Comparison of ENCODE assay signal across 10 cellular contexts in genomic region chr10:14345262-14345661, GRCh38. TPM values are rescaled to one million over a fixed set of nuclear protein-coding genes. Genes with fewer than 3 reads are reported as not detected.
"Had no signal": no experiment of that assay in that cellular context is flagged by ENCODE, and none has a peak within 500 bp of the region (broad histone marks: within the 10 kb centered on the region; RNA-seq: fewer than 3 reads in every experiment).

No MANE protein-coding gene starts in this region.

- H3K9ac ChIP-seq: KMS-11 had no signal

- H3K4me2 ChIP-seq: GM23338, KMS-11 had no signal

- ATAC-seq: GM23338, HepG2 had no signal

- H3K27ac ChIP-seq: KMS-11 had no signal

- H3K4me3 ChIP-seq: GM23338 had no signal

- H3K36me3 Mint-ChIP-seq: IgD-negative memory B cell had no signal

- DNase-seq: H9, HCEC 1CT, KBM-7 had no signal

- H3K4me1 Mint-ChIP-seq: GM23338, H9 had no signal

- H3K4me3 Mint-ChIP-seq: GM23338, H9, IgD-negative memory B cell had no signal

- H3K9me3 Mint-ChIP-seq: GM23338, H9, IgD-negative memory B cell had no signal

- FAIRE-seq: H1, HepG2, HTR-8/SVneo had no signal

- H3K27ac Mint-ChIP-seq: GM23338, H9, IgD-negative memory B cell had no signal

RNA-seq across cellular contexts. Expression of gene FRMD4A, which starts 14.5 kb away (rescaled TPM):
- total RNA-seq: HT-29 had no signal
